9 cellular contexts compared by ENCODE assay signal in genomic region chr16:7268182-7268581, GRCh38.
DNase-seq lines count a peak whose midpoint lies in the region; ATAC-seq and TF ChIP-seq lines count a peak whose summit lies in the region.
"Had no signal": no experiment of that assay in that cellular context is flagged by ENCODE, and none has a peak within 500 bp of the region (broad histone marks: within the 10 kb centered on the region; RNA-seq: fewer than 3 reads in every experiment).

No MANE protein-coding gene starts in this region.

- no TSS peak for BruUV-seq in HCT116 (replicated peaks; lab: Mats Ljungman, UMichigan)

- H3K9ac ChIP-seq in HCT116 (ENCODE audit: low read length): no peak overlapping the region

- intact Hi-C loops in HCT116 (cut with micrococcal nuclease): no loop called here
- intact Hi-C loops in left ventricle myocardium superior (cut with micrococcal nuclease): loop anchor here (10.0 kb wide), 1 partner anchor 907 kb away; no protein-coding TSS in a partner anchor
- intact Hi-C loops in stomach (cut with DNase I; ENCODE audit: low total_unique reads): no loop called here

- H3K36me3 Mint-ChIP-seq in naive thymus-derived CD8-positive, alpha-beta T cell: peaks cover 0 to 4% (median 0%) of the 10 kb centered on the region in 3 donors

- H3K36me3 ChIP-seq in HCT116 (ENCODE audit: control insufficient read depth in 1 of 2, insufficient read depth in 2 of 2, low read length in 2 of 2) (no peaks in the 10 kb centered on the region), stomach (no peaks in the 10 kb centered on the region)

- TF ChIP-seq POLR2A in HCT116 (IDR thresholded peaks at IDR 0.05; ENCODE audit: borderline replicate concordance, extremely low read depth, insufficient read depth, insufficient read length): no peak
- TF ChIP-seq POLR2A in stomach (IDR thresholded peaks at IDR 0.05): no peak

- H3K27me3 ChIP-seq in HCT116 (ENCODE audit: insufficient read depth, low read length): no peaks in the 10 kb centered on the region
- peaks cover 0 to 5% (median 0%) of the 10 kb centered on the region in 3 donors for H3K27me3 ChIP-seq in stomach

- H4K20me1 ChIP-seq in HCT116 (ENCODE audit: insufficient read depth): no peaks in the 10 kb centered on the region

- peak overlapping the region in 1 of 10 donors; percentile 2 for H3K4me3 Mint-ChIP-seq in naive thymus-derived CD8-positive, alpha-beta T cell
- H3K4me3 Mint-ChIP-seq: central memory CD8-positive, alpha-beta T cell had no signal

- POLR2A ChIA-PET in HCT116 (lab: Charles Lee): no interaction called here
- POLR2A ChIA-PET in naive thymus-derived CD8-positive, alpha-beta T cell (lab: Charles Lee): no interaction called here

- RAD21 ChIA-PET in HCT116 (lab: Charles Lee; ENCODE audit: low non-redundant PET in 1 of 2, low total read pairs in 2 of 2, uncharacterized antibody in 2 of 2, unreplicated experiment in 2 of 2): no interaction called here

- no peak overlapping the region for H3K4me2 ChIP-seq in HCT116 (ENCODE audit: low read length)

- H3K79me2 ChIP-seq in HCT116 (ENCODE audit: insufficient read depth, low read length): no peaks in the 10 kb centered on the region

- peaks cover 0 to 27% (median 12%) of the 10 kb centered on the region in 9 donors for H3K9me3 Mint-ChIP-seq in naive thymus-derived CD8-positive, alpha-beta T cell

- H3K9me3 ChIP-seq in HCT116 (ENCODE audit: control insufficient read depth in 1 of 2, insufficient read depth in 1 of 2, low read depth in 1 of 2, low read length in 2 of 2): peaks cover 0 to 7% of the 10 kb centered on the region in 2 experiments; a peak in 2 of 4 replicates
- H3K9me3 ChIP-seq in stomach: no peaks in the 10 kb centered on the region

- no peak overlapping the region for H3K27ac ChIP-seq in C4-2B
- H3K27ac ChIP-seq in HCT116 (ENCODE audit: low read depth, low read length): no peak overlapping the region
- H3K27ac ChIP-seq in stomach: no peak overlapping the region

- ATAC-seq in HCT116 (peak; percentile 40; the same call in 1 of the 2 replicates), left ventricle myocardium superior (peak; percentile 60)
- ATAC-seq in naive thymus-derived CD8-positive, alpha-beta T cell: no peak

- CTCF ChIA-PET in HCT116 (lab: Charles Lee): no interaction called here

- no peaks in the 10 kb centered on the region for H3K4me1 ChIP-seq in HCT116 (ENCODE audit: control insufficient read depth in 1 of 2, insufficient read depth in 2 of 2, low read length in 2 of 2)
- no peaks in the 10 kb centered on the region for H3K4me1 ChIP-seq in stomach

- H3K27ac Mint-ChIP-seq in naive thymus-derived CD8-positive, alpha-beta T cell: no peak overlapping the region

- H3K4me3 ChIP-seq in HCT116 (replicated peaks in 1 of 2; ENCODE audit: low read depth in 1 of 2, low read length in 2 of 2) (no peak overlapping the region), stomach (no peak overlapping the region)

- TF ChIP-seq CTCF in C4-2B (conservative IDR thresholded peaks at IDR 0.05): peak; percentile 82
- peak in 2 of 3 experiments; percentile 44 to 54; a peak in 4 of 6 replicates for TF ChIP-seq CTCF in HCT116 (IDR thresholded peaks at IDR 0.05 in 2 of 3, conservative IDR thresholded peaks at IDR 0.05 in 1 of 3; ENCODE audit: borderline replicate concordance in 1 of 3, insufficient read depth in 1 of 3, low read depth in 2 of 3, low read length in 2 of 3)
- peak in 4 of 7 experiments; percentile 26 to 48 (median 36) for TF ChIP-seq CTCF in stomach (IDR thresholded peaks at IDR 0.05)

- TF ChIP-seq RAD21 in HCT116 (IDR thresholded peaks at IDR 0.05; ENCODE audit: low read depth): 0 out of 2 replicates have a peak, but pooled peaks have one; percentile 4

- no peak for DNase-seq in HCT116 (ENCODE audit: low read depth, low spot score)
- peak; percentile 6 for DNase-seq in RPMI7951 (ENCODE audit: low read depth)
- no peak for DNase-seq in left ventricle myocardium superior
- DNase-seq in stomach: no peak
- DNase-seq in activated gamma-delta T cell treated with Interleukin-2 at 50 U/mL for 16 hours: no peak
- DNase-seq in foreskin melanocyte: no peak
- DNase-seq in naive thymus-derived CD8-positive, alpha-beta T cell: no peak

- no peak for TF ChIP-seq EP300 in stomach (IDR thresholded peaks at IDR 0.05)

- no peaks in the 10 kb centered on the region for H3K9me2 ChIP-seq in HCT116 (ENCODE audit: insufficient read depth)

- H3K27me3 Mint-ChIP-seq in naive thymus-derived CD8-positive, alpha-beta T cell: peaks cover 0 to 4% (median 0%) of the 10 kb centered on the region in 5 donors
- H3K27me3 Mint-ChIP-seq: central memory CD8-positive, alpha-beta T cell had no signal

- H3K4me1 Mint-ChIP-seq in naive thymus-derived CD8-positive, alpha-beta T cell: no peaks in the 10 kb centered on the region
- H3K4me1 Mint-ChIP-seq: central memory CD8-positive, alpha-beta T cell had no signal

- WGBS in stomach, 5 donors: 12 to 30% (median 14%) methylated on average over 6 of the region's 6 CpGs

- no peak overlapping the region for H2AFZ ChIP-seq in HCT116 (ENCODE audit: low read depth, low read length, poor library complexity, severe bottlenecking)

TF ChIP-seq in HCT116, 20 proteins besides CTCF, POLR2A, EP300 and RAD21:
- TF ChIP-seq, protein P1, sequence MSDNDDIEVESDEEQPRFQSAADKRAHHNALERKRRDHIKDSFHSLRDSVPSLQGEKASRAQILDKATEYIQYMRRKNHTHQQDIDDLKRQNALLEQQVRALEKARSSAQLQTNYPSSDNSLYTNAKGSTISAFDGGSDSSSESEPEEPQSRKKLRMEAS (IDR thresholded peaks at IDR 0.05): no peak
- TF ChIP-seq POLR2AphosphoS5 (IDR thresholded peaks at IDR 0.05; ENCODE audit: low read depth, low read length) (no peak), REST (IDR thresholded peaks at IDR 0.05; ENCODE audit: low read depth) (no peak), JUND (IDR thresholded peaks at IDR 0.05) (no peak), FOSL1 (IDR thresholded peaks at IDR 0.05; ENCODE audit: low read depth) (no peak), TCF7L2 (IDR thresholded peaks at IDR 0.05; ENCODE audit: borderline replicate concordance, extremely low read depth, insufficient read depth, insufficient read length) (no peak), EGR1 (IDR thresholded peaks at IDR 0.05; ENCODE audit: low read depth) (no peak), CBX3 (IDR thresholded peaks at IDR 0.05; ENCODE audit: low read depth) (no peak), ATF3 (IDR thresholded peaks at IDR 0.05) (no peak)
TF ChIP-seq in HCT116: peak in this region for 0.

Comparison
In these comparisons a context has a peak if more than half of its experiments do, and no peak if none do; other contexts are left out.
1. ATAC-seq: peak in HCT116 (single experiment) and left ventricle myocardium superior (single experiment); none in naive thymus-derived CD8-positive, alpha-beta T cell (0 of 2).
2. Peak in every context shown above with its lines, with median percentiles within 50 percentile points of each other: CTCF ChIP-seq.